ENCODE assay signal across 18 cellular contexts in the genomic region with DNA sequence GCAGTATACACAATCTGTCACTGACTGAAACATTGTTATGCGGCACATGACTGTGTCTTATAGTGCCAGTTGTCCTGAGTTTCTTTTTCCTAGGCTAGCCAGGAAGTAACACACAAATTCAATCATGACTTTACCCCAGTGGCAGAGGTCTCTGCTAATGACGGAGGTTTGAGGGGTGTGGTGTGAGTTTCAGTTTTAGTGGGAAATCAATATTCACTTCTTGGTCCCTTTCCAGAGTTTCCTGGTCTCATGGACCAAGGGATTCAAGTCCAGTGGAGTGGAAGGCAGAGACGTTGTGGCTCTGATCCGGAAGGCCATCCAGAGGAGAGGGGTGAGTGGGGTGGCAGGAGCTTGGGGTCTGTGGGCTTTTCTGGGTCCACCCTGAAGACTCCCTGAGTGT. TPM values are rescaled to one million over a fixed set of nuclear protein-coding genes. Genes with fewer than 3 reads are reported as not detected.
DNase-seq lines count a peak whose midpoint lies in the region; ATAC-seq and TF ChIP-seq lines count a peak whose summit lies in the region.
"Had no signal": no experiment of that assay in that cellular context is flagged by ENCODE, and none has a peak within 500 bp of the region (broad histone marks: within the 10 kb centered on the region; RNA-seq: fewer than 3 reads in every experiment).

No MANE protein-coding gene starts in this region.

- CTCF ChIA-PET in activated CD8-positive, alpha-beta memory T cell treated with anti-CD3 and anti-CD28 coated beads, Interleukin-2, amount 10 ng/mL, durations not matched to agents 7 days and 5 days (lab: Charles Lee): interaction anchor here (1.3 to 5.4 kb wide), 3 partner anchors 36 to 282 kb away, joined by 3 to 71 read pairs (median 8); partner anchors contain the start of gene HK2

- H3K23ac ChIP-seq in H9 (ENCODE audit: insufficient read length, low read depth, low read length): no peak overlapping the region

- no peak overlapping the region for H4K8ac ChIP-seq in H9 (replicated peaks; ENCODE audit: insufficient read length, low read depth, low read length)

- no peak overlapping the region for H3K4me2 ChIP-seq in H9 (ENCODE audit: insufficient read depth, insufficient read length, low read length)
- H3K4me2 ChIP-seq: PC-9 had no signal

- no CpG with 5 or more reads among the region's 4 CpGs for WGBS in H9 (ENCODE audit: extremely low coverage, insufficient read length, low lambda C conversion rate)
- 71 to 76% (median 74%) methylated on average over 4 of the region's 4 CpGs for WGBS in ovary, 3 donors

- H2AFZ ChIP-seq in H9 (ENCODE audit: low read length): no peak overlapping the region
- H2AFZ ChIP-seq: PC-9 had no signal

- peaks cover 27% of the 10 kb centered on the region for H3K36me3 Mint-ChIP-seq in activated CD8-positive, alpha-beta memory T cell treated with anti-CD3 and anti-CD28 coated beads, Interleukin-2, amount 10 ng/mL, durations not matched to agents 7 days and 5 days
- H3K36me3 Mint-ChIP-seq in H9 (ENCODE audit: insufficient read depth in 1 of 3, low read depth in 3 of 3): peaks cover 63 to 91% (median 87%) of the 10 kb centered on the region in 3 experiments; a peak in 6 of 7 replicates

- no peak overlapping the region for H2BK12ac ChIP-seq in H9 (ENCODE audit: insufficient read length, low read depth, low read length)

- TF ChIP-seq CTCF in H9 (conservative IDR thresholded peaks at IDR 0.05) (no peak), ovary (IDR thresholded peaks at IDR 0.05) (no peak)

- no peaks in the 10 kb centered on the region for H3K9me3 ChIP-seq in H9 (ENCODE audit: control insufficient read depth, low read depth, low read length)
- H3K9me3 ChIP-seq in ovary: no peaks in the 10 kb centered on the region
- H3K9me3 ChIP-seq: SJSA1 had no signal

- peak overlapping the region; percentile 53 for H3K27ac Mint-ChIP-seq in activated CD8-positive, alpha-beta memory T cell treated with anti-CD3 and anti-CD28 coated beads, Interleukin-2, amount 10 ng/mL, durations not matched to agents 7 days and 5 days
- peak overlapping the region in 2 of 3 experiments; percentile 9 to 53; a peak in 1 of 7 replicates for H3K27ac Mint-ChIP-seq in H9

- no peaks in the 10 kb centered on the region for H3K23me2 ChIP-seq in H9 (ENCODE audit: insufficient read length, low read depth, low read length, poor library complexity, severe bottlenecking)

- intact Hi-C loops in ovary (cut with DNase I): no loop called here

- no peak overlapping the region for H2BK20ac ChIP-seq in H9 (ENCODE audit: low read depth, low read length, poor library complexity, severe bottlenecking)

- H4K5ac ChIP-seq in H9 (ENCODE audit: insufficient read length, low read depth, low read length): no peak overlapping the region

- no peak overlapping the region for H2BK15ac ChIP-seq in H9 (ENCODE audit: low read depth, low read length)

- H2AK5ac ChIP-seq in H9 (ENCODE audit: insufficient read length, low read length): no peak overlapping the region

- no peak overlapping the region for H2BK5ac ChIP-seq in H9 (ENCODE audit: insufficient read length, low read length)

- H3K9me3 Mint-ChIP-seq in activated CD8-positive, alpha-beta memory T cell treated with anti-CD3 and anti-CD28 coated beads, Interleukin-2, amount 10 ng/mL, durations not matched to agents 7 days and 5 days (ENCODE audit: low read depth): no peaks in the 10 kb centered on the region
- H3K9me3 Mint-ChIP-seq in H9: no peaks in the 10 kb centered on the region

- no peak overlapping the region for H3K14ac ChIP-seq in H9 (ENCODE audit: insufficient read depth, low read length)

- DNase-seq in activated CD8-positive, alpha-beta memory T cell treated with anti-CD3 and anti-CD28 coated beads, Interleukin-2, amount 10 ng/mL, durations not matched to agents 7 days and 5 days: no peak
- no peak for DNase-seq in activated CD8-positive, alpha-beta memory T cell treated with anti-CD3 and anti-CD28 coated beads, Interleukin-2, amount 50 U/mL, for 4 hours
- DNase-seq in H9 (no peak), left lobe of liver (ENCODE audit: low spot score) (peak; percentile 39), ovary (no peak)
- no peak for DNase-seq in activated naive CD4-positive, alpha-beta T cell treated with anti-CD3 and anti-CD28 coated beads, Interleukin-2, amount 50 U/mL, for 16 hours
- DNase-seq: C1 segment of cervical spinal cord, DMS 273 treated with DMSO at 0.1 percent for 48 hours, GF-D8, NCI-H1417 treated with DMSO at 0.1 percent for 48 hours, NCI-H1930, NCI-H2171, NCI-H446 treated with DMSO at 0.1 percent for 48 hours, PC-9 had no signal

- H3K4ac ChIP-seq in H9 (ENCODE audit: low read depth, low read length): no peak overlapping the region

- H3K36me3 ChIP-seq in ovary: no peaks in the 10 kb centered on the region

- H3T11ph ChIP-seq in H9 (ENCODE audit: low read length): no peak overlapping the region

- H3K79me2 ChIP-seq in H9 (ENCODE audit: insufficient read depth, low read length): no peaks in the 10 kb centered on the region

- no peak for TF ChIP-seq POLR2A in ovary (IDR thresholded peaks at IDR 0.05)

- no peak overlapping the region for H3K18ac ChIP-seq in H9 (ENCODE audit: insufficient read length, low read depth, low read length)

- no peak overlapping the region for H3K4me3 Mint-ChIP-seq in activated CD8-positive, alpha-beta memory T cell treated with anti-CD3 and anti-CD28 coated beads, Interleukin-2, amount 10 ng/mL, durations not matched to agents 7 days and 5 days
- H3K4me3 Mint-ChIP-seq in H9: no peak overlapping the region

- ATAC-seq in activated CD8-positive, alpha-beta memory T cell treated with anti-CD3 and anti-CD28 coated beads, Interleukin-2, amount 10 ng/mL, durations not matched to agents 7 days and 5 days: no peak
- peak; percentile 66 for ATAC-seq in left lobe of liver
- ATAC-seq in HG03159 (IDR thresholded peaks at IDR 0.05; ENCODE audit: unreplicated experiment): no peak
- ATAC-seq in HG02588 (IDR thresholded peaks at IDR 0.05; ENCODE audit: unreplicated experiment): no peak

- no peak overlapping the region for H3K27ac ChIP-seq in H9 (ENCODE audit: insufficient read length, low read depth, low read length)
- H3K27ac ChIP-seq in ovary: peak overlapping the region; percentile 8 to 65
- H3K27ac ChIP-seq: HL-60, PC-9, SJSA1 had no signal

- H4K91ac ChIP-seq in H9 (ENCODE audit: insufficient read length, low read depth, low read length): no peak overlapping the region

- H3K79me1 ChIP-seq in H9 (ENCODE audit: insufficient read depth, low read depth, low read length, poor library complexity, severe bottlenecking): peaks cover 6% of the 10 kb centered on the region

- no peaks in the 10 kb centered on the region for H3K27me3 Mint-ChIP-seq in activated CD8-positive, alpha-beta memory T cell treated with anti-CD3 and anti-CD28 coated beads, Interleukin-2, amount 10 ng/mL, durations not matched to agents 7 days and 5 days
- H3K27me3 Mint-ChIP-seq in H9 (ENCODE audit: low read depth): no peaks in the 10 kb centered on the region

- peaks cover 10% of the 10 kb centered on the region for H3K4me1 Mint-ChIP-seq in activated CD8-positive, alpha-beta memory T cell treated with anti-CD3 and anti-CD28 coated beads, Interleukin-2, amount 10 ng/mL, durations not matched to agents 7 days and 5 days
- H3K4me1 Mint-ChIP-seq in H9: peaks cover 10 to 17% of the 10 kb centered on the region in 2 experiments

- H3K27me3 ChIP-seq in H9 (ENCODE audit: insufficient read depth, low read length): no peaks in the 10 kb centered on the region
- H3K27me3 ChIP-seq in ovary: no peaks in the 10 kb centered on the region
- H3K27me3 ChIP-seq: SJSA1 had no signal

- no peak for TF ChIP-seq EP300 in ovary (IDR thresholded peaks at IDR 0.05)

- H4K20me1 ChIP-seq in H9 (ENCODE audit: control insufficient read depth, insufficient read depth, insufficient read length): no peaks in the 10 kb centered on the region

- H3K4me1 ChIP-seq in H9 (ENCODE audit: insufficient read depth, low read length) (no peaks in the 10 kb centered on the region; the same call in 1 of the 2 replicates), ovary (ENCODE audit: insufficient read depth) (peaks cover 44% of the 10 kb centered on the region)

- H3K9ac ChIP-seq in H9 (ENCODE audit: extremely low read depth, insufficient read length, low read length): no peak overlapping the region

- H3K56ac ChIP-seq in H9 (ENCODE audit: insufficient read length, low read depth, low read length): no peak overlapping the region

- no peak overlapping the region for H2BK120ac ChIP-seq in H9 (ENCODE audit: low read depth, low read length, poor library complexity, severe bottlenecking)

- no peak overlapping the region for H3K4me3 ChIP-seq in ovary
- H3K4me3 ChIP-seq: PC-9, SJSA1 had no signal

RNA-seq across cellular contexts. Expression of gene HK2, which starts 39.1 kb away (rescaled TPM):
- total RNA-seq in activated CD8-positive, alpha-beta memory T cell treated with anti-CD3 and anti-CD28 coated beads, Interleukin-2, amount 10 ng/mL, durations not matched to agents 7 days and 5 days: 10 to 100 TPM; 32.2 to 45.8 TPM
- 51.3 and 54.3 TPM in 2 replicates for total RNA-seq in H9 (2021)
- 1.3 TPM for total RNA-seq in left lobe of liver
- total RNA-seq in ovary: 10 to 100 TPM; 11.8 to 39.4 (median 28.9) TPM
- 10 to 100 TPM; 19.0 to 46.7 TPM for polyA plus RNA-seq in ovary
